ENCODE assay signal across 11 cellular contexts in the genomic region with DNA sequence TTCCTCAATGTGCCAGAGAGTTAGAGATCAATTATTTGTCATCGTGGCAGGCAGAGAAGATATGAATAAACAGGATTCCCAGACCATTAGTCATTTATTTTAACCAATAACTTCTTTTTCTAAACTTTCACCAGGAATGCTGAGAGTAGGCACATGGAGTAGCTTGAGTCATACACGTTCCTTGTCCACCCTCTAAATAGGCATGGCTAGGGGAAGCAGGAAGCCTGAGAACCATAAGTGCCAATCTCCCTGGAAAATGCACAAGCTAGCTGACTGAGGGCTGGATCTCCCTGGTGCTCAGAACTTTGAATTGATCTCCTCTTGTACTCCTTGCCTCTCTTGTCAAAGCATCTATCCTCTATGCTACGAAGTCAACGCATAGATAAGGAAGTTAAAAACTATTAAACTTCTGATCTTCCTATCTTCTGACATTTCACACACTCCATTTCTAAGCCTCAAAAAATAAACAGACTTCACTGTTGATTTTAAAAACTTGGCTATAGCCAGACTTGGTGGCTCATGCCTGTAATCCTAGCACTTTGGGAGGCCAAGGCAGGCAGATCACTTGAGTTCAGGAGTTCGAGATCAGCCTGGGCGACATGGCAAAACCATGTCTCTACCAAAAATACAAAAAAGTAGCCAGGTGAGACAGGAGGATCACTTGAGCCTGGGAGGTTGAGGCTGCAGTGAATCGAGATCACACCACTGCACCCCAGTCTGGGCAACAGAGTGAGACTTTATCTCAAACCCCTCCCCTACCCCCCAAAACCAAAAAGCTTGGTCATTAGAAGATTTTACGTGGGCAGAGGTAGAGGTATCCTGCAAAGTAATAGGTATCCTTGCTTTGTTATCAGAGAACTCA. TPM values are rescaled to one million over a fixed set of nuclear protein-coding genes. Genes with fewer than 3 reads are reported as not detected.
DNase-seq lines count a peak whose midpoint lies in the region; ATAC-seq and TF ChIP-seq lines count a peak whose summit lies in the region.
"Had no signal": no experiment of that assay in that cellular context is flagged by ENCODE, and none has a peak within 500 bp of the region (broad histone marks: within the 10 kb centered on the region; RNA-seq: fewer than 3 reads in every experiment).

No MANE protein-coding gene starts in this region.

- intact Hi-C loops in PC-3 (cut with micrococcal nuclease) (no loop called here), natural killer cell (cut with micrococcal nuclease) (no loop called here)

- H3K27ac ChIP-seq in PC-3 (ENCODE audit: low read length): peak overlapping the region; percentile 84
- H3K27ac ChIP-seq: ovary had no signal

- H2AFZ ChIP-seq in PC-3 (ENCODE audit: low read length): 0 out of 2 replicates have a peak overlapping the region, but pooled peaks have one; percentile 10

- H3K4me1 Mint-ChIP-seq in nephron progenitor cell (peaks cover 61% of the 10 kb centered on the region), natural killer cell (no peaks in the 10 kb centered on the region)

- H3K27me3 ChIP-seq in BJ (ENCODE audit: control insufficient read depth, insufficient read depth, low read length) (no peaks in the 10 kb centered on the region), PC-3 (ENCODE audit: low read length) (no peaks in the 10 kb centered on the region)
- H3K27me3 ChIP-seq: ovary had no signal

- peak; percentile 63 for ATAC-seq in PC-3
- no peak for ATAC-seq in GM18511 (IDR thresholded peaks at IDR 0.05; ENCODE audit: unreplicated experiment)
- no peak for ATAC-seq in GM18909 (IDR thresholded peaks at IDR 0.05; ENCODE audit: poor library complexity, unreplicated experiment)
- ATAC-seq in natural killer cell: no peak
- ATAC-seq: esophagus mucosa had no signal

- H3K4me3 Mint-ChIP-seq in nephron progenitor cell (no peak overlapping the region), natural killer cell (no peak overlapping the region)

- no peaks in the 10 kb centered on the region for H3K9me2 ChIP-seq in PC-3 (replicated peaks; ENCODE audit: low read length)

- no peak for TF ChIP-seq CTCF in BJ (IDR thresholded peaks at IDR 0.05; ENCODE audit: insufficient read depth, low read depth, low read length)
- no peak for TF ChIP-seq CTCF in PC-3 (conservative IDR thresholded peaks at IDR 0.05; ENCODE audit: low read depth, low read length)
- no peak for TF ChIP-seq CTCF in nephron progenitor cell (IDR thresholded peaks at IDR 0.05)
- TF ChIP-seq CTCF in natural killer cell (IDR thresholded peaks at IDR 0.05): no peak

- no peaks in the 10 kb centered on the region for H3K79me2 ChIP-seq in PC-3 (ENCODE audit: low read length)

- CTCF ChIA-PET in BJ (lab: Yijun Ruan, JAX) (interaction anchor here (0.9 kb wide), 1 partner anchor 13 kb away, joined by 3 read pairs; no protein-coding TSS in a partner anchor), PC-3 (lab: Charles Lee) (no interaction called here)

- no peaks in the 10 kb centered on the region for H3K27me3 Mint-ChIP-seq in nephron progenitor cell (ENCODE audit: low read depth, poor library complexity)
- peaks cover 3 to 39% of the 10 kb centered on the region in 2 donors for H3K27me3 Mint-ChIP-seq in natural killer cell (ENCODE audit: low read depth in 2 of 2)

- H3K36me3 Mint-ChIP-seq in nephron progenitor cell (ENCODE audit: low read depth): no peaks in the 10 kb centered on the region
- H3K36me3 Mint-ChIP-seq in natural killer cell: no peaks in the 10 kb centered on the region

- H3K4me2 ChIP-seq in PC-3 (ENCODE audit: low read length): peak overlapping the region; percentile 51

- H3K9me3 ChIP-seq in PC-3 (ENCODE audit: low read length): no peaks in the 10 kb centered on the region
- H3K9me3 ChIP-seq: ovary had no signal

- H3K36me3 ChIP-seq in BJ (ENCODE audit: control insufficient read depth, insufficient read depth, low read length) (no peaks in the 10 kb centered on the region), PC-3 (ENCODE audit: low read depth, low read length) (no peaks in the 10 kb centered on the region)
- H3K36me3 ChIP-seq: ovary had no signal

- no peaks in the 10 kb centered on the region for H4K20me1 ChIP-seq in PC-3 (ENCODE audit: low read length)

- no peak overlapping the region for H3K4me3 ChIP-seq in BJ (ENCODE audit: low read depth, low read length)
- H3K4me3 ChIP-seq in PC-3 (ENCODE audit: low read length): no peak overlapping the region
- H3K4me3 ChIP-seq: ovary had no signal

- peaks cover 67% of the 10 kb centered on the region for H3K4me1 ChIP-seq in PC-3 (ENCODE audit: insufficient read depth, low read length)

- POLR2A ChIA-PET in BJ (lab: Charles Lee) (interaction anchor here (0.6 kb wide), 1 partner anchor 11 kb away, joined by 5 read pairs; no protein-coding TSS in a partner anchor), PC-3 (lab: Charles Lee; ENCODE audit: unreplicated experiment) (no interaction called here)

- H3F3A ChIP-seq in PC-3 (ENCODE audit: low read length, unreplicated experiment): peaks cover 24% of the 10 kb centered on the region

- no TSS peak for BruUV-seq in PC-3 (replicated peaks; lab: Mats Ljungman, UMichigan)

- H3K27ac Mint-ChIP-seq in nephron progenitor cell (peak overlapping the region; percentile 8), natural killer cell (no peak overlapping the region)

- DNase-seq in BJ (ENCODE audit: low read depth) (peak; percentile 95), PC-3 (peak; percentile 95), epidermal melanocyte (ENCODE audit: insufficient read length, low spot score) (peak; percentile 68), nephron progenitor cell (no peak), retina (no peak), natural killer cell (no peak)
- DNase-seq: ovary had no signal

- H3K9ac ChIP-seq in PC-3 (ENCODE audit: low read length): peak overlapping the region; percentile 21; the same call in 1 of the 2 replicates

- H3K9me3 Mint-ChIP-seq in nephron progenitor cell: no peaks in the 10 kb centered on the region
- no peaks in the 10 kb centered on the region for H3K9me3 Mint-ChIP-seq in natural killer cell

RNA-seq across cellular contexts. Expression of a gene that starts 11.8 kb away (rescaled TPM):
- polyA plus RNA-seq in BJ (2011; rRNA removed): 0.58 and 1.6 TPM in 2 replicates
- polyA minus RNA-seq in BJ (2011; rRNA and poly(A)+ RNA removed): 0.71 and 1.2 TPM in 2 replicates
- 2.0 TPM in 1 of 2 replicates, not detected in the other for total RNA-seq in PC-3 (2014; rRNA removed)
- 1 to 10 TPM in 2 of 3 donors, not detected in 1; 1.1 to 1.5 TPM for total RNA-seq in natural killer cell
- total RNA-seq: OCI-LY7 had no signal

Comparison
In these comparisons a context has a peak if more than half of its experiments do, and no peak if none do; other contexts are left out.
1. DNase-seq: peak in BJ (single experiment), PC-3 (single experiment) and epidermal melanocyte (single experiment); none in nephron progenitor cell (single experiment), retina (single experiment) and natural killer cell (single experiment).